15 cellular contexts compared by ENCODE assay signal in the genomic region with DNA sequence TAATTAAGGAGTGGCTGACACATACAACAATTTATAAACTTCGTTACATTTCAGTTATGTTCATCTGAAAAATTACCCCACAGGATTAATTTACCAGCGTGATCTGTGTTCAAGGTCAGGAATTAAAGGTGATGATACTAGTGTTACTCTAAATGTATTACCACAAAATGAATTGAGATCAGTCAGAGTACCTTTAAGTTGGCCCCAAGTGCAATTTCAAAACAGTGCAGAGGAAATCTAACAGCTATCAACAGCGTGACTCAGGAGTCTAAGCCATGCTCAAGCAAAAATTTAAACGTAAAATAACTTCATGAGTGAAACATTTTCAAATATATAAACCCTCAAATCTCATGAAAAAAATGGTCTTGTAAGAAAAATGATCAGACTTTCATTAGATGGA.
"Had no signal": no experiment of that assay in that cellular context is flagged by ENCODE, and none has a peak within 500 bp of the region (broad histone marks: within the 10 kb centered on the region; RNA-seq: fewer than 3 reads in every experiment).

No MANE protein-coding gene starts in this region.

- H3K27me3 Mint-ChIP-seq: stimulated activated naive CD8-positive, alpha-beta T cell treated with anti-CD3 and anti-CD28 coated beads, Interleukin-15, amount 100 ng/mL, for 72 hours had no signal

- H3K9me3 ChIP-seq: thoracic aorta had no signal

- H3K4me1 ChIP-seq: foreskin keratinocyte, parathyroid adenoma had no signal

- ATAC-seq: activated naive CD4-positive, alpha-beta T cell treated with anti-CD3 and anti-CD28 coated beads, Interleukin-2, amount 50 U/mL, for 72 hours; foreskin keratinocyte; stimulated activated naive CD8-positive, alpha-beta T cell treated with anti-CD3 and anti-CD28 coated beads, Interleukin-15, amount 100 ng/mL, for 72 hours had no signal

- H2AFZ ChIP-seq: parathyroid adenoma had no signal

- H3K9ac ChIP-seq: parathyroid adenoma had no signal

- H3K9me3 Mint-ChIP-seq: stimulated activated naive CD8-positive, alpha-beta T cell treated with anti-CD3 and anti-CD28 coated beads, Interleukin-15, amount 100 ng/mL, for 72 hours had no signal

- DNase-seq: activated CD4-positive, alpha-beta T cell treated with anti-CD3 and anti-CD28 coated beads, Interleukin-2, amount 50 U/mL, for 1 hour; activated CD4-positive, CD25-positive, alpha-beta regulatory T cell; activated effector memory CD4-positive, alpha-beta T cell treated with Interleukin-2 at 50 U/mL for 16 hours; activated T-cell treated with anti-CD3 and anti-CD28 coated beads, Interleukin-2, amount 50 U/mL, for 1 hour; brain microvascular endothelial cell; cerebellar nuclear complex; dermis blood vessel endothelial cell; foreskin keratinocyte; head of caudate nucleus; stimulated activated CD4-positive, alpha-beta T cell treated with anti-CD3 and anti-CD28 coated beads, Interleukin-15, amount 100 ng/mL, for 24 hours; stimulated activated CD4-positive, alpha-beta T cell treated with anti-CD3 and anti-CD28 coated beads, Interleukin-4, amount 100 ng/mL, for 24 hours; stimulated activated naive CD8-positive, alpha-beta T cell treated with anti-CD3 and anti-CD28 coated beads, Interleukin-15, amount 100 ng/mL, for 72 hours had no signal

- H3K27me3 ChIP-seq: brain microvascular endothelial cell, foreskin keratinocyte had no signal

- H3K4me3 ChIP-seq: thoracic aorta had no signal

- H3K79me2 ChIP-seq: parathyroid adenoma had no signal

- H3K27ac ChIP-seq: brain microvascular endothelial cell, foreskin keratinocyte, parathyroid adenoma, thoracic aorta had no signal

- H3K27ac Mint-ChIP-seq: activated naive CD4-positive, alpha-beta T cell treated with anti-CD3 and anti-CD28 coated beads, Interleukin-2, amount 50 U/mL, for 72 hours had no signal
